ENCODE assay signal across 15 cellular contexts in genomic region chr11:69001301-69002081, GRCh38. TPM values are rescaled to one million over a fixed set of nuclear protein-coding genes. Genes with fewer than 3 reads are reported as not detected.
DNase-seq lines count a peak whose midpoint lies in the region; FAIRE-seq and TF ChIP-seq lines count a peak whose summit lies in the region.
"Had no signal": no experiment of that assay in that cellular context is flagged by ENCODE, and none has a peak within 500 bp of the region (broad histone marks: within the 10 kb centered on the region; RNA-seq: fewer than 3 reads in every experiment).

No MANE protein-coding gene starts in this region.

- H3K27ac Mint-ChIP-seq in endodermal cell (no peak overlapping the region), mesothelial cell of epicardium (peak overlapping the region; percentile 39)
- H3K27ac Mint-ChIP-seq: activated CD8-positive, alpha-beta T cell treated with anti-CD3 and anti-CD28 coated beads for 36 hours; activated naive CD8-positive, alpha-beta T cell; neural progenitor cell; stimulated activated effector memory CD8-positive, alpha-beta T cell treated with anti-CD3 and anti-CD28 coated beads, Interleukin-12 subunit alpha, Interleukin-12 subunit beta, amount 100 ng/mL, for 72 hours had no signal

- H3K4me3 Mint-ChIP-seq in endodermal cell (no peak overlapping the region), mesothelial cell of epicardium (no peak overlapping the region)
- H3K4me3 Mint-ChIP-seq: activated CD8-positive, alpha-beta T cell treated with anti-CD3 and anti-CD28 coated beads for 36 hours; activated naive CD8-positive, alpha-beta T cell; neural progenitor cell; stimulated activated effector memory CD8-positive, alpha-beta T cell treated with anti-CD3 and anti-CD28 coated beads, Interleukin-12 subunit alpha, Interleukin-12 subunit beta, amount 100 ng/mL, for 72 hours had no signal

- no peaks in the 10 kb centered on the region for H3K27me3 ChIP-seq in Peyer's patch
- no peaks in the 10 kb centered on the region for H3K27me3 ChIP-seq in endodermal cell (ENCODE audit: control insufficient read depth, insufficient read depth, low read length, poor library complexity, severe bottlenecking)
- peaks cover 0 to 5% (median 0%) of the 10 kb centered on the region in 5 donors for H3K27me3 ChIP-seq in subcutaneous abdominal adipose tissue (ENCODE audit: control insufficient read depth in 5 of 5, insufficient read depth in 4 of 5, low read length in 5 of 5)
- peaks cover 0 to 4% of the 10 kb centered on the region in 2 donors for H3K27me3 ChIP-seq in small intestine (ENCODE audit: control insufficient read depth in 2 of 2, insufficient read depth in 2 of 2, low read length in 2 of 2)
- H3K27me3 ChIP-seq: neural progenitor cell had no signal

- TF ChIP-seq POLR2A in Peyer's patch (IDR thresholded peaks at IDR 0.05), result no peak

- no peaks in the 10 kb centered on the region for H3K27me3 Mint-ChIP-seq in endodermal cell (ENCODE audit: insufficient read depth)
- H3K27me3 Mint-ChIP-seq in mesothelial cell of epicardium (ENCODE audit: low read depth), result no peaks in the 10 kb centered on the region

- WGBS in endodermal cell (ENCODE audit: insufficient coverage in 1 of 2, insufficient read length in 1 of 2), 2 experiments, result 89 to 90% methylated on average over 14 to 23 of the region's 23 CpGs
- 80 to 85% (median 82%) methylated on average over 23 of the region's 23 CpGs for WGBS in small intestine, 3 donors

- H3K36me3 Mint-ChIP-seq in endodermal cell (ENCODE audit: low read depth), result no peaks in the 10 kb centered on the region
- H3K36me3 Mint-ChIP-seq in mesothelial cell of epicardium, result no peaks in the 10 kb centered on the region
- H3K36me3 Mint-ChIP-seq: activated naive CD8-positive, alpha-beta T cell; neural progenitor cell had no signal

- H3K9me3 Mint-ChIP-seq in endodermal cell (no peaks in the 10 kb centered on the region), mesothelial cell of epicardium (no peaks in the 10 kb centered on the region)
- H3K9me3 Mint-ChIP-seq: activated CD8-positive, alpha-beta T cell treated with anti-CD3 and anti-CD28 coated beads for 36 hours; neural progenitor cell; stimulated activated effector memory CD8-positive, alpha-beta T cell treated with anti-CD3 and anti-CD28 coated beads, Interleukin-12 subunit alpha, Interleukin-12 subunit beta, amount 100 ng/mL, for 72 hours had no signal

- no peak overlapping the region for H3K9ac ChIP-seq in endodermal cell (ENCODE audit: extremely low read depth, low read length, poor library complexity, severe bottlenecking)
- H3K9ac ChIP-seq in subcutaneous abdominal adipose tissue (ENCODE audit: low read length in 5 of 5), result no peak overlapping the region
- H3K9ac ChIP-seq: neural progenitor cell had no signal

- FAIRE-seq in small intestine (lab: Jason Lieb, UNC), result no peak
- FAIRE-seq: frontal cortex had no signal

- peaks cover 0 to 24% (median 0%) of the 10 kb centered on the region in 4 donors for H3K4me1 ChIP-seq in Peyer's patch
- H3K4me1 ChIP-seq in endodermal cell (ENCODE audit: control insufficient read depth, insufficient read depth, low read length), result peaks cover 6% of the 10 kb centered on the region
- peaks cover 0 to 35% (median 24%) of the 10 kb centered on the region in 5 donors for H3K4me1 ChIP-seq in subcutaneous abdominal adipose tissue (ENCODE audit: control insufficient read depth in 5 of 5, insufficient read depth in 5 of 5, low read length in 5 of 5)
- no peaks in the 10 kb centered on the region for H3K4me1 ChIP-seq in small intestine (ENCODE audit: control insufficient read depth in 2 of 2, insufficient read depth in 1 of 2, low read depth in 1 of 2, low read length in 1 of 2)
- H3K4me1 ChIP-seq: neural progenitor cell had no signal

- peak in 2 of 3 donors; percentile 37 to 41 for DNase-seq in Peyer's patch
- peak; percentile 38 for DNase-seq in endodermal cell
- no peak for DNase-seq in mesothelial cell of epicardium (ENCODE audit: low spot score in 2 of 2, unreplicated experiment in 2 of 2)
- DNase-seq in NCI-H2081 treated with DMSO at 0.1 percent for 48 hours (lab: John Stamatoyannopoulos, UW), result no peak
- DNase-seq in HT-29 (ENCODE audit: low spot score), result no peak
- no peak for DNase-seq in NCI-H2171 (lab: John Stamatoyannopoulos, UW)
- DNase-seq in small intestine, result no peak
- DNase-seq: activated CD8-positive, alpha-beta T cell treated with anti-CD3 and anti-CD28 coated beads for 36 hours; NCI-H1417 treated with DMSO at 0.1 percent for 48 hours; stimulated activated CD4-positive, alpha-beta T cell treated with anti-CD3 and anti-CD28 coated beads, Interleukin-2, amount 100 ng/mL, for 24 hours had no signal

- H3K36me3 ChIP-seq in Peyer's patch (peaks cover 0 to 7% (median 0%) of the 10 kb centered on the region in 3 donors), endodermal cell (ENCODE audit: control insufficient read depth, insufficient read depth, low read length) (no peaks in the 10 kb centered on the region), subcutaneous abdominal adipose tissue (ENCODE audit: control insufficient read depth in 5 of 5, insufficient read depth in 5 of 5, low read length in 5 of 5) (peaks cover 0 to 34% (median 4%) of the 10 kb centered on the region in 5 donors), small intestine (ENCODE audit: control insufficient read depth in 2 of 2, insufficient read depth in 2 of 2, low read length in 2 of 2) (no peaks in the 10 kb centered on the region)
- H3K36me3 ChIP-seq: neural progenitor cell had no signal

- H3K4me3 ChIP-seq in Peyer's patch, result no peak overlapping the region
- no peak overlapping the region for H3K4me3 ChIP-seq in endodermal cell (ENCODE audit: low read length)
- no peak overlapping the region for H3K4me3 ChIP-seq in subcutaneous abdominal adipose tissue (ENCODE audit: low read depth in 1 of 5, low read length in 5 of 5)
- no peak overlapping the region for H3K4me3 ChIP-seq in small intestine (ENCODE audit: low read depth in 1 of 2, low read length in 2 of 2)
- H3K4me3 ChIP-seq: neural progenitor cell had no signal

- TF ChIP-seq CTCF in Peyer's patch (IDR thresholded peaks at IDR 0.05) (no peak), endodermal cell (conservative IDR thresholded peaks at IDR 0.05) (no peak), mesothelial cell of epicardium (IDR thresholded peaks at IDR 0.05; ENCODE audit: unreplicated experiment) (no peak)

- H3K9me3 ChIP-seq in Peyer's patch (no peaks in the 10 kb centered on the region), endodermal cell (ENCODE audit: control insufficient read depth, low read length) (no peaks in the 10 kb centered on the region), subcutaneous abdominal adipose tissue (ENCODE audit: control insufficient read depth in 5 of 5, low read length in 5 of 5) (no peaks in the 10 kb centered on the region), small intestine (ENCODE audit: control insufficient read depth, low read depth) (no peaks in the 10 kb centered on the region)

- H3K4me1 Mint-ChIP-seq in endodermal cell (no peaks in the 10 kb centered on the region), mesothelial cell of epicardium (peaks cover 21% of the 10 kb centered on the region)

- H3K27ac ChIP-seq in Peyer's patch (peak overlapping the region; percentile 28 to 96 (median 44)), endodermal cell (ENCODE audit: low read depth, low read length) (no peak overlapping the region), subcutaneous abdominal adipose tissue (ENCODE audit: low read depth, low read length) (peak overlapping the region; percentile 32), small intestine (ENCODE audit: low read depth in 1 of 2, low read length in 1 of 2) (peak overlapping the region in 1 of 2 donors; percentile 57)
- H3K27ac ChIP-seq: neural progenitor cell had no signal

RNA-seq across cellular contexts. Expression of gene MRGPRF, which starts 11.6 kb away (rescaled TPM):
- total RNA-seq in Peyer's patch (10 to 100 TPM in 1 of 4 donors, 1 to 10 TPM in 3; 4.2 to 21.9 (median 5.2) TPM), endodermal cell (1 to 10 TPM; 3.7 to 4.7 TPM), mesothelial cell of epicardium (2.3 to 4.0 TPM (median 3.4 TPM) in 3 replicates)
- 1.9 TPM for polyA plus RNA-seq in endodermal cell (2013, experiment 1 of 2)
- polyA plus RNA-seq in endodermal cell (2013, experiment 2 of 2), result 1.5 TPM
- total RNA-seq in HT-29 (2014; rRNA removed; shearing (Covaris generic)), result 0.05 TPM in 2 replicates
- 10 to 100 TPM in 1 of 3 donors, 1 to 10 TPM in 1, under 1 TPM in 1; 0.81 to 16.9 (median 1.1) TPM for polyA plus RNA-seq in small intestine
- total RNA-seq: activated CD8-positive, alpha-beta T cell treated with anti-CD3 and anti-CD28 coated beads for 36 hours had no signal

RNA-seq across cellular contexts. Expression of gene MRGPRD, which starts 20.7 kb away (rescaled TPM):
- total RNA-seq in Peyer's patch (not detected), endodermal cell (not detected), mesothelial cell of epicardium (not detected in 3 replicates)
- polyA plus RNA-seq in endodermal cell (2013, experiment 1 of 2), result not detected
- polyA plus RNA-seq in endodermal cell (2013, experiment 2 of 2), result not detected
- total RNA-seq in HT-29 (2014; rRNA removed; shearing (Covaris generic)), result not detected in 2 replicates
- polyA plus RNA-seq in small intestine, result under 1 TPM in 1 of 3 donors, not detected in 2; 0.06 TPM
- total RNA-seq: activated CD8-positive, alpha-beta T cell treated with anti-CD3 and anti-CD28 coated beads for 36 hours; frontal cortex had no signal

RNA-seq across cellular contexts. Expression of gene TPCN2, which starts 47.2 kb away (rescaled TPM):
- total RNA-seq in Peyer's patch (10 to 100 TPM; 22.4 to 42.5 (median 33.0) TPM), endodermal cell (10 to 100 TPM; 20.7 to 27.9 TPM), mesothelial cell of epicardium (20.5 to 23.7 TPM (median 22.1 TPM) in 3 replicates)
- 9.3 TPM for polyA plus RNA-seq in endodermal cell (2013, experiment 1 of 2)
- polyA plus RNA-seq in endodermal cell (2013, experiment 2 of 2), result 8.0 TPM
- 21.9 and 25.1 TPM in 2 replicates for total RNA-seq in HT-29 (2014; rRNA removed; shearing (Covaris generic))
- 10 to 100 TPM; 11.1 to 13.6 (median 12.0) TPM for polyA plus RNA-seq in small intestine

Comparison
In these comparisons a context has a peak if more than half of its experiments do, and no peak if none do; other contexts are left out.
1. DNase-seq: peak in Peyer's patch (2 of 3) and endodermal cell (single experiment); none in mesothelial cell of epicardium (0 of 2), NCI-H2081 treated with DMSO at 0.1 percent for 48 hours (single experiment), HT-29 (single experiment), NCI-H2171 (single experiment) and small intestine (single experiment).